27 cellular contexts compared by ENCODE assay signal in genomic region chr17:48929812-48930165, GRCh38. TPM values are rescaled to one million over a fixed set of nuclear protein-coding genes. Genes with fewer than 3 reads are reported as not detected.
A peak's percentile ranks its signal among the peaks of the same experiment; 100 is the strongest.
DNase-seq lines count a peak whose midpoint lies in the region; ATAC-seq, FAIRE-seq and TF ChIP-seq lines count a peak whose summit lies in the region.
"Had no signal": no experiment of that assay in that cellular context is flagged by ENCODE, and none has a peak within 500 bp of the region (broad histone marks: within the 10 kb centered on the region; RNA-seq: fewer than 3 reads in every experiment).

No MANE protein-coding gene starts in this region.

- H3K79me2 ChIP-seq in K562 (ENCODE audit: control insufficient read depth, insufficient read depth, low read length) (no peaks in the 10 kb centered on the region), trophoblast cell (ENCODE audit: control insufficient read depth, insufficient read depth, low read length, poor library complexity) (no peaks in the 10 kb centered on the region)

- no peak overlapping the region for H3K4ac ChIP-seq in trophoblast cell (ENCODE audit: low read depth, low read length)

- H4K91ac ChIP-seq in trophoblast cell (ENCODE audit: low read depth, low read length), result no peak overlapping the region

- H3K14ac ChIP-seq in trophoblast cell (ENCODE audit: low read length), result no peak overlapping the region

- H3K23ac ChIP-seq in trophoblast cell (ENCODE audit: low read length), result no peak overlapping the region

- 89% methylated on average over 1 of the region's 1 CpG for WGBS in K562 (ENCODE audit: insufficient coverage, low coverage, missing lambda C conversion rate)
- WGBS in trophoblast cell (ENCODE audit: extremely low coverage, insufficient coverage, insufficient read length), result no CpG with 5 or more reads among the region's 1 CpG

- no peak overlapping the region for H3K18ac ChIP-seq in trophoblast cell (ENCODE audit: low read length)

- no peaks in the 10 kb centered on the region for H3K79me1 ChIP-seq in trophoblast cell (ENCODE audit: low read length)

- in situ Hi-C loops in K562 (cut with MboI), result no loop called here

- no peaks in the 10 kb centered on the region for H3K27me3 ChIP-seq in CD4-positive, alpha-beta T cell (ENCODE audit: control insufficient read depth, insufficient read depth, low read length)
- H3K27me3 ChIP-seq in K562 (ENCODE audit: control insufficient read depth in 2 of 2, insufficient read depth in 2 of 2, low read length in 2 of 2), result no peaks in the 10 kb centered on the region
- no peaks in the 10 kb centered on the region for H3K27me3 ChIP-seq in trophoblast cell (ENCODE audit: insufficient read depth, low read length)
- H3K27me3 ChIP-seq: body of pancreas, ovary had no signal

- H3K27ac Mint-ChIP-seq in CD4-positive, alpha-beta T cell, result peak overlapping the region; percentile 8
- peak overlapping the region; percentile 88 for H3K27ac Mint-ChIP-seq in nephron progenitor cell
- H3K27ac Mint-ChIP-seq: activated T-helper 2 cell treated with anti-CD3 and anti-CD28 coated beads, Interferon-gamma antibody, Interleukin-2, Interleukin-4, amounts not matched to agents 10 μg/mL and 5 μg/mL and 100 μg/mL, durations not matched to agents 14 hours and 24 hours and 36 hours had no signal

- no peak for FAIRE-seq in K562 (lab: Jason Lieb, UNC)
- FAIRE-seq: urothelium cell line had no signal

- no peak for TF ChIP-seq EP300 in K562 (IDR thresholded peaks at IDR 0.05; ENCODE audit: low read length)

- BruUV-seq in K562 (replicated peaks; lab: Mats Ljungman, UMichigan), result TSS peak; percentile 7

- CTCF ChIA-PET in CD4-positive, alpha-beta T cell (lab: Charles Lee), result no interaction called here
- CTCF ChIA-PET in HEK293 (lab: Yijun Ruan, JAX), result interaction anchor here (0.6 to 1.7 kb wide), 6 partner anchors 24 to 482 kb away, joined by 3 to 9 read pairs (median 3); no protein-coding TSS in a partner anchor
- CTCF ChIA-PET in K562 (lab: Yijun Ruan, JAX; ENCODE audit: low intra/inter-chr PET ratio), result no interaction called here

- TF ChIP-seq CTCF in CD4-positive, alpha-beta T cell (IDR thresholded peaks at IDR 0.05), result no peak
- TF ChIP-seq CTCF in HEK293 (tag by site-specific recombination; IDR thresholded peaks at IDR 0.05), result no peak
- TF ChIP-seq CTCF in K562 (IDR thresholded peaks at IDR 0.05 in 2 of 3, conservative IDR thresholded peaks at IDR 0.05 in 1 of 3; ENCODE audit: insufficient read depth in 2 of 3, low read depth in 1 of 3, low read length in 3 of 3), result no peak
- TF ChIP-seq CTCF in nephron progenitor cell (IDR thresholded peaks at IDR 0.05), result no peak

- H3K36me3 Mint-ChIP-seq in CD4-positive, alpha-beta T cell (ENCODE audit: low read depth), result peaks cover 99% of the 10 kb centered on the region
- peaks cover 82% of the 10 kb centered on the region for H3K36me3 Mint-ChIP-seq in nephron progenitor cell (ENCODE audit: low read depth)

- H3K4me1 ChIP-seq in HEK293 (ENCODE audit: control insufficient read depth, insufficient read depth, low read length) (peaks cover 3% of the 10 kb centered on the region; the same call in 1 of the 2 replicates), K562 (replicated peaks in 1 of 2; ENCODE audit: control insufficient read depth in 2 of 2, insufficient read depth in 2 of 2, low read length in 2 of 2) (no peaks in the 10 kb centered on the region; a peak in 1 of 5 replicates), trophoblast cell (ENCODE audit: control insufficient read depth in 1 of 2, insufficient read depth in 2 of 2, low read length in 2 of 2) (no peaks in the 10 kb centered on the region)
- H3K4me1 ChIP-seq: HAP-1 had no signal

- H2AK5ac ChIP-seq in trophoblast cell (ENCODE audit: low read length), result no peak overlapping the region

- no peak overlapping the region for H3K4me2 ChIP-seq in K562 (ENCODE audit: insufficient read depth, low read length)
- H3K4me2 ChIP-seq in trophoblast cell (ENCODE audit: low read length), result no peak overlapping the region

- H3K9ac ChIP-seq in K562 (ENCODE audit: insufficient read depth in 1 of 2, low read depth in 2 of 2, low read length in 2 of 2), result no peak overlapping the region
- H3K9ac ChIP-seq in trophoblast cell (ENCODE audit: low read length), result no peak overlapping the region

- H2AFZ ChIP-seq in K562 (ENCODE audit: low read depth, low read length), result no peak overlapping the region
- H2AFZ ChIP-seq in trophoblast cell (ENCODE audit: insufficient read depth, low read length, poor library complexity), result no peak overlapping the region

- H4K20me1 ChIP-seq in K562 (replicated peaks; ENCODE audit: control insufficient read depth, insufficient read depth, low read length), result 0 out of 2 replicates have a peak, but pooled peaks cover 12% of the 10 kb centered on the region

- H3K4me3 Mint-ChIP-seq in CD4-positive, alpha-beta T cell, result no peak overlapping the region
- H3K4me3 Mint-ChIP-seq in nephron progenitor cell, result no peak overlapping the region

- no peak overlapping the region for H3K27ac ChIP-seq in CD4-positive, alpha-beta T cell (ENCODE audit: low read depth, low read length)
- H3K27ac ChIP-seq in HEK293 (ENCODE audit: extremely low read depth, low read depth, low read length) (peak overlapping the region; percentile 52), K562 (ENCODE audit: extremely low read depth, low read depth, low read length) (no peak overlapping the region), trophoblast cell (ENCODE audit: low read depth, low read length) (no peak overlapping the region)
- H3K27ac ChIP-seq: body of pancreas, ovary had no signal

- POLR2A ChIA-PET in CD4-positive, alpha-beta T cell (lab: Charles Lee), result interaction anchor here (0.8 to 1.1 kb wide), 3 partner anchors 37 to 244 kb away, joined by 3 to 5 read pairs (median 3); partner anchors contain the start of gene ATP5MC1
- POLR2A ChIA-PET in HEK293 (lab: Yijun Ruan, JAX), result interaction anchor here (0.9 to 3.5 kb wide), 11 partner anchors 9 to 103 kb away, joined by 3 to 22 read pairs (median 4); partner anchors contain the start of genes ATP5MC1, IGF2BP1, SNF8 and UBE2Z
- POLR2A ChIA-PET in K562 (lab: Yijun Ruan, JAX), result interaction anchor here (0.7 to 2.3 kb wide), 6 partner anchors 10 to 92 kb away, joined by 3 to 14 read pairs (median 4); partner anchors contain the start of gene SNF8

- intact Hi-C loops in CD4-positive, alpha-beta T cell (cut with DNase I, micrococcal nuclease), result loop anchor here in 1 of 2 experiments (2.0 kb wide), 1 partner anchor 13 kb away; no protein-coding TSS in a partner anchor
- intact Hi-C loops in K562 (cut with micrococcal nuclease), result no loop called here

- no peaks in the 10 kb centered on the region for H3K4me1 Mint-ChIP-seq in CD4-positive, alpha-beta T cell (ENCODE audit: low read depth)
- H3K4me1 Mint-ChIP-seq in nephron progenitor cell, result peaks cover 28% of the 10 kb centered on the region

- H3K4me3 ChIP-seq in HEK293 (ENCODE audit: low read depth, low read length), result no peak overlapping the region
- H3K4me3 ChIP-seq in K562, result no peak overlapping the region
- no peak overlapping the region for H3K4me3 ChIP-seq in trophoblast cell (ENCODE audit: low read depth, low read length)
- H3K4me3 ChIP-seq: body of pancreas, HAP-1, ovary had no signal

- no peak for ATAC-seq in CD4-positive, alpha-beta T cell (ENCODE audit: poor library complexity)
- ATAC-seq in K562, result peak; percentile 13
- ATAC-seq in HG03439 (IDR thresholded peaks at IDR 0.05; ENCODE audit: unreplicated experiment), result no peak
- ATAC-seq: body of pancreas, sciatic nerve had no signal

- no peak for DNase-seq in CD4-positive, alpha-beta T cell
- DNase-seq in K562 (ENCODE audit: extremely low read depth in 1 of 4, low spot score in 3 of 4) (no peak), nephron progenitor cell (no peak), trophoblast cell (no peak), AG08396 (ENCODE audit: low spot score) (no peak)
- DNase-seq: body of pancreas; CD8-positive, alpha-beta memory T cell; DMS53; GDM1; kidney glomerular epithelial cell; mammary epithelial cell; MV-4-11; NCI-H1694; NCI-H2227 treated with DMSO at 0.1 percent for 48 hours; NCI-H748 treated with DMSO at 0.1 percent for 48 hours; ovary; Right ventricle myocardium superior; stimulated activated CD4-positive, alpha-beta T cell treated with anti-CD3 and anti-CD28 coated beads, Interleukin-15, amount 100 ng/mL, for 24 hours; stimulated activated CD8-positive, alpha-beta memory T cell treated with anti-CD3 and anti-CD28 coated beads, Interleukin-4, amount 100 ng/mL, for 48 hours had no signal

- no peak overlapping the region for H4K12ac ChIP-seq in trophoblast cell (ENCODE audit: low read depth, low read length)

- peaks cover 4% of the 10 kb centered on the region for H3K9me1 ChIP-seq in K562 (ENCODE audit: control insufficient read depth, insufficient read depth, low read length)

- no peak; the same call in 1 of the 2 replicates for TF ChIP-seq POLR2A in K562 (conservative IDR thresholded peaks at IDR 0.05)

- no peaks in the 10 kb centered on the region for H3K27me3 Mint-ChIP-seq in CD4-positive, alpha-beta T cell
- H3K27me3 Mint-ChIP-seq in nephron progenitor cell (ENCODE audit: low read depth, poor library complexity), result no peaks in the 10 kb centered on the region
- H3K27me3 Mint-ChIP-seq: CD8-positive, alpha-beta memory T cell had no signal

- no peak overlapping the region for H2BK12ac ChIP-seq in trophoblast cell (ENCODE audit: low read length)

- no peaks in the 10 kb centered on the region for H3K9me3 Mint-ChIP-seq in CD4-positive, alpha-beta T cell
- H3K9me3 Mint-ChIP-seq in nephron progenitor cell, result no peaks in the 10 kb centered on the region
- H3K9me3 Mint-ChIP-seq: activated T-helper 2 cell treated with anti-CD3 and anti-CD28 coated beads, Interferon-gamma antibody, Interleukin-2, Interleukin-4, amounts not matched to agents 10 μg/mL and 5 μg/mL and 100 μg/mL, durations not matched to agents 14 hours and 24 hours and 36 hours; CD8-positive, alpha-beta memory T cell had no signal

- H2BK5ac ChIP-seq in trophoblast cell (ENCODE audit: low read depth, low read length, poor library complexity), result no peak overlapping the region

- peaks cover 81 to 100% of the 10 kb centered on the region in 2 experiments for H3K36me3 ChIP-seq in HEK293 (ENCODE audit: control insufficient read depth in 2 of 2, insufficient read depth in 1 of 2, low read length in 2 of 2)
- peaks cover 98% of the 10 kb centered on the region for H3K36me3 ChIP-seq in K562 (ENCODE audit: control insufficient read depth, insufficient read depth, low read length)
- H3K36me3 ChIP-seq in trophoblast cell (ENCODE audit: control insufficient read depth in 1 of 2, insufficient read depth in 2 of 2, low read length in 2 of 2), result peaks cover 48 to 83% of the 10 kb centered on the region in 2 experiments

- H2BK120ac ChIP-seq in trophoblast cell (ENCODE audit: insufficient read depth, low read length, poor library complexity), result no peak overlapping the region

- H3K9me3 ChIP-seq in CD4-positive, alpha-beta T cell (ENCODE audit: control insufficient read depth, low read length), result no peaks in the 10 kb centered on the region
- no peaks in the 10 kb centered on the region for H3K9me3 ChIP-seq in HEK293 (ENCODE audit: control insufficient read depth, insufficient read depth, low read depth, low read length)
- H3K9me3 ChIP-seq in K562 (replicated peaks; ENCODE audit: control insufficient read depth, insufficient read depth, low read depth, low read length), result no peaks in the 10 kb centered on the region
- H3K9me3 ChIP-seq in trophoblast cell (ENCODE audit: insufficient read depth, low read depth, low read length), result peaks cover 2% of the 10 kb centered on the region
- H3K9me3 ChIP-seq: body of pancreas, HAP-1, ovary had no signal

- TF ChIP-seq RAD21 in K562 (CRISPR knock-in tag; conservative IDR thresholded peaks at IDR 0.05 in 1 of 2, IDR thresholded peaks at IDR 0.05 in 1 of 2), result no peak

- H4K8ac ChIP-seq in trophoblast cell (ENCODE audit: low read depth, low read length), result no peak overlapping the region

RNA-seq across cellular contexts. Expression of gene SNF8, which starts 14.9 kb away (rescaled TPM):
- 10 to 100 TPM; 53.8 to 57.4 TPM for total RNA-seq in CD4-positive, alpha-beta T cell
- 90.9 and 129 TPM in 2 replicates for total RNA-seq in K562 (2011; cell fraction: chromatin; rRNA removed; ENCODE audit: low replicate concordance)
- total RNA-seq in K562 (2011; cell fraction: nucleolus; rRNA removed), result 86.9 and 95.7 TPM in 2 replicates
- total RNA-seq in K562 (2011; cell fraction: nucleoplasm; rRNA removed), result 108 and 129 TPM in 2 replicates
- 126 and 127 TPM in 2 replicates for total RNA-seq in K562 (2014; rRNA removed)
- 92.5 and 96.8 TPM in 2 replicates for total RNA-seq in K562 (2014; rRNA removed; fragmentation: Illumina TruSeq; extraction: Trizol)
- 90.9 and 92.9 TPM in 2 replicates for total RNA-seq in K562 (2015; rRNA removed; fragmentation: Illumina TruSeq; extraction: Trizol)
- total RNA-seq in K562 (2021), result 124 and 130 TPM in 2 replicates
- 98.7 and 117 TPM in 2 replicates for polyA plus RNA-seq in K562 (2011; rRNA removed)
- 126 and 130 TPM in 2 replicates for polyA plus RNA-seq in K562 (2011; cell fraction: cytosol; rRNA removed)
- 54.4 and 56.9 TPM in 2 replicates for polyA plus RNA-seq in K562 (2011; cell fraction: nucleus; rRNA removed)
- 103 and 109 TPM in 2 replicates for polyA plus RNA-seq in K562 (2012)
- polyA plus RNA-seq in K562 (2014; fragmentation: Illumina TruSeq; extraction: Trizol), result 128 and 132 TPM in 2 replicates
- polyA plus RNA-seq in K562 (2014; fragmentation: Nextera tagmentation; extraction: Ambion mirVana), result 1 to 10 TPM; 6.9 to 9.0 TPM
- 143 and 149 TPM in 2 replicates for polyA plus RNA-seq in K562 (2014; rRNA removed)
- polyA minus RNA-seq in K562 (2011; rRNA and poly(A)+ RNA removed), result 76.9 and 111 TPM in 2 replicates
- polyA minus RNA-seq in K562 (2011; cell fraction: cytosol; rRNA and poly(A)+ RNA removed), result 45.1 and 48.6 TPM in 2 replicates
- 17.2 and 22.2 TPM in 2 replicates for polyA minus RNA-seq in K562 (2011; cell fraction: nucleus; rRNA and poly(A)+ RNA removed)
- polyA plus RNA-seq in trophoblast cell (2013), result 91.5 and 92.2 TPM in 2 replicates

RNA-seq across cellular contexts. Expression of gene UBE2Z, which starts 21.6 kb away (rescaled TPM):
- total RNA-seq in CD4-positive, alpha-beta T cell, result 10 to 100 TPM; 60.5 to 61.6 TPM
- 182 and 197 TPM in 2 replicates for total RNA-seq in K562 (2011; cell fraction: chromatin; rRNA removed; ENCODE audit: low replicate concordance)
- total RNA-seq in K562 (2011; cell fraction: nucleolus; rRNA removed), result 99.5 and 104 TPM in 2 replicates
- total RNA-seq in K562 (2011; cell fraction: nucleoplasm; rRNA removed), result 156 and 243 TPM in 2 replicates
- total RNA-seq in K562 (2014; rRNA removed), result 28.3 and 35.2 TPM in 2 replicates
- 32.4 and 35.3 TPM in 2 replicates for total RNA-seq in K562 (2014; rRNA removed; fragmentation: Illumina TruSeq; extraction: Trizol)
- total RNA-seq in K562 (2015; rRNA removed; fragmentation: Illumina TruSeq; extraction: Trizol), result 38.2 and 38.5 TPM in 2 replicates
- 42.2 and 48.2 TPM in 2 replicates for total RNA-seq in K562 (2021)
- 79.9 and 89.0 TPM in 2 replicates for polyA plus RNA-seq in K562 (2011; rRNA removed)
- polyA plus RNA-seq in K562 (2011; cell fraction: cytosol; rRNA removed), result 69.0 and 70.8 TPM in 2 replicates
- polyA plus RNA-seq in K562 (2011; cell fraction: nucleus; rRNA removed), result 115 and 121 TPM in 2 replicates
- 39.3 and 41.0 TPM in 2 replicates for polyA plus RNA-seq in K562 (2012)
- polyA plus RNA-seq in K562 (2014; fragmentation: Illumina TruSeq; extraction: Trizol), result 46.0 and 54.8 TPM in 2 replicates
- polyA plus RNA-seq in K562 (2014; fragmentation: Nextera tagmentation; extraction: Ambion mirVana), result 10 to 100 TPM; 11.8 to 15.0 TPM
- polyA plus RNA-seq in K562 (2014; rRNA removed), result 43.9 and 45.9 TPM in 2 replicates
- polyA minus RNA-seq in K562 (2011; rRNA and poly(A)+ RNA removed), result 70.7 and 82.0 TPM in 2 replicates
- 36.6 and 52.0 TPM in 2 replicates for polyA minus RNA-seq in K562 (2011; cell fraction: cytosol; rRNA and poly(A)+ RNA removed)
- polyA minus RNA-seq in K562 (2011; cell fraction: nucleus; rRNA and poly(A)+ RNA removed), result 26.9 and 43.7 TPM in 2 replicates
- polyA plus RNA-seq in trophoblast cell (2013), result 60.3 and 60.7 TPM in 2 replicates

RNA-seq across cellular contexts. Expression of gene ATP5MC1, which starts 37.2 kb away (rescaled TPM):
- total RNA-seq in CD4-positive, alpha-beta T cell, result 10 to 100 TPM; 11.8 to 13.9 TPM
- total RNA-seq in K562 (2011; cell fraction: chromatin; rRNA removed; ENCODE audit: low replicate concordance), result 35.2 and 57.1 TPM in 2 replicates
- total RNA-seq in K562 (2011; cell fraction: nucleolus; rRNA removed), result 67.1 and 89.4 TPM in 2 replicates
- 73.1 and 76.9 TPM in 2 replicates for total RNA-seq in K562 (2011; cell fraction: nucleoplasm; rRNA removed)
- 159 and 236 TPM in 2 replicates for total RNA-seq in K562 (2014; rRNA removed)
- total RNA-seq in K562 (2014; rRNA removed; fragmentation: Illumina TruSeq; extraction: Trizol), result 375 and 378 TPM in 2 replicates
- total RNA-seq in K562 (2015; rRNA removed; fragmentation: Illumina TruSeq; extraction: Trizol), result 440 and 490 TPM in 2 replicates
- total RNA-seq in K562 (2021), result 181 and 187 TPM in 2 replicates
- polyA plus RNA-seq in K562 (2011; rRNA removed), result 426 and 446 TPM in 2 replicates
- 1,075 and 1,305 TPM in 2 replicates for polyA plus RNA-seq in K562 (2011; cell fraction: cytosol; rRNA removed)
- polyA plus RNA-seq in K562 (2011; cell fraction: nucleus; rRNA removed), result 217 and 220 TPM in 2 replicates
- polyA plus RNA-seq in K562 (2012), result 282 and 515 TPM in 2 replicates
- polyA plus RNA-seq in K562 (2014; fragmentation: Illumina TruSeq; extraction: Trizol), result 508 and 534 TPM in 2 replicates
- 1,000 to 10,000 TPM; 1,208 to 1,488 TPM for polyA plus RNA-seq in K562 (2014; fragmentation: Nextera tagmentation; extraction: Ambion mirVana)
- 334 and 377 TPM in 2 replicates for polyA plus RNA-seq in K562 (2014; rRNA removed)
- 80.2 and 99.5 TPM in 2 replicates for polyA minus RNA-seq in K562 (2011; rRNA and poly(A)+ RNA removed)
- 57.5 and 78.9 TPM in 2 replicates for polyA minus RNA-seq in K562 (2011; cell fraction: cytosol; rRNA and poly(A)+ RNA removed)
- 21.3 and 37.3 TPM in 2 replicates for polyA minus RNA-seq in K562 (2011; cell fraction: nucleus; rRNA and poly(A)+ RNA removed)
- 83.5 and 87.4 TPM in 2 replicates for polyA plus RNA-seq in trophoblast cell (2013)

RNA-seq across cellular contexts. Expression of gene GIP, which starts 38.6 kb away (rescaled TPM):
- not detected for total RNA-seq in CD4-positive, alpha-beta T cell
- not detected in 2 replicates for total RNA-seq in K562 (2011; cell fraction: chromatin; rRNA removed; ENCODE audit: low replicate concordance)
- total RNA-seq in K562 (2011; cell fraction: nucleolus; rRNA removed), result not detected in 2 replicates
- not detected in 2 replicates for total RNA-seq in K562 (2011; cell fraction: nucleoplasm; rRNA removed)
- total RNA-seq in K562 (2014; rRNA removed), result not detected in 2 replicates
- total RNA-seq in K562 (2014; rRNA removed; fragmentation: Illumina TruSeq; extraction: Trizol), result not detected in 2 replicates
- total RNA-seq in K562 (2015; rRNA removed; fragmentation: Illumina TruSeq; extraction: Trizol), result not detected in 2 replicates
- total RNA-seq in K562 (2021), result not detected in 2 replicates
- polyA plus RNA-seq in K562 (2011; rRNA removed), result 0.15 TPM in 1 of 2 replicates, not detected in the other
- polyA plus RNA-seq in K562 (2011; cell fraction: cytosol; rRNA removed), result not detected in 2 replicates
- not detected in 2 replicates for polyA plus RNA-seq in K562 (2011; cell fraction: nucleus; rRNA removed)
- 0.16 TPM in 1 of 2 replicates, not detected in the other for polyA plus RNA-seq in K562 (2012)
- not detected in 2 replicates for polyA plus RNA-seq in K562 (2014; fragmentation: Illumina TruSeq; extraction: Trizol)
- polyA plus RNA-seq in K562 (2014; fragmentation: Nextera tagmentation; extraction: Ambion mirVana), result under 1 TPM in 1 of 2 experiments, not detected in 1; 0.08 TPM
- 0.12 TPM in 1 of 2 replicates, not detected in the other for polyA plus RNA-seq in K562 (2014; rRNA removed)
- polyA minus RNA-seq in K562 (2011; rRNA and poly(A)+ RNA removed), result not detected in 2 replicates
- polyA minus RNA-seq in K562 (2011; cell fraction: cytosol; rRNA and poly(A)+ RNA removed), result not detected in 2 replicates
- polyA minus RNA-seq in K562 (2011; cell fraction: nucleus; rRNA and poly(A)+ RNA removed), result not detected in 2 replicates
- polyA plus RNA-seq in trophoblast cell (2013), result 0.52 and 1.00 TPM in 2 replicates
- total RNA-seq: activated T-helper 2 cell treated with anti-CD3 and anti-CD28 coated beads, Interferon-gamma antibody, Interleukin-2, Interleukin-4, amounts not matched to agents 10 μg/mL and 5 μg/mL and 100 μg/mL, durations not matched to agents 14 hours and 24 hours and 36 hours; body of pancreas; CD8-positive, alpha-beta memory T cell; HT-29; mammary epithelial cell; ovary; Right ventricle myocardium superior; sciatic nerve; subcutaneous adipose tissue had no signal
- polyA plus RNA-seq: CD8-positive, alpha-beta memory T cell; mammary epithelial cell; ovary had no signal
